In genomic region chr14:32986791-32987545, GRCh38 we compare ENCODE assay signal across 11 cellular contexts. TPM values are rescaled to one million over a fixed set of nuclear protein-coding genes. Genes with fewer than 3 reads are reported as not detected.
DNase-seq lines count a peak whose midpoint lies in the region; ATAC-seq and TF ChIP-seq lines count a peak whose summit lies in the region.
"Had no signal": no experiment of that assay in that cellular context is flagged by ENCODE, and none has a peak within 500 bp of the region (broad histone marks: within the 10 kb centered on the region; RNA-seq: fewer than 3 reads in every experiment).

No MANE protein-coding gene starts in this region.

- H3K27ac ChIP-seq in substantia nigra (ENCODE audit: low read depth, low read length, poor library complexity, severe bottlenecking): peak overlapping the region; percentile 90
- no peak overlapping the region for H3K27ac ChIP-seq in aorta (ENCODE audit: low read depth in 1 of 2, low read length in 2 of 2)
- H3K27ac ChIP-seq: prostate gland had no signal

- intact Hi-C loops in aorta (cut with DNase I): no loop called here

- H3K9me3 ChIP-seq in aorta (ENCODE audit: control insufficient read depth, low read length): no peaks in the 10 kb centered on the region
- H3K9me3 ChIP-seq: prostate gland had no signal

- no peaks in the 10 kb centered on the region for H3K36me3 Mint-ChIP-seq in chondrocyte (ENCODE audit: low read depth)

- no peaks in the 10 kb centered on the region for H3K27me3 Mint-ChIP-seq in chondrocyte (ENCODE audit: low read depth)

- WGBS in aorta, 2 donors: 28 to 31% methylated on average over 7 of the region's 7 CpGs

- ATAC-seq in HG03521 (IDR thresholded peaks at IDR 0.05; ENCODE audit: unreplicated experiment) (no peak), aorta (ENCODE audit: low FRiP score) (no peak)
- ATAC-seq: activated T-helper 17 cell treated with anti-CD3 and anti-CD28 coated beads, Interleukin-2, amount 50 U/mL, for 72 hours had no signal

- no peaks in the 10 kb centered on the region for H3K36me3 ChIP-seq in aorta (ENCODE audit: control insufficient read depth in 1 of 2, insufficient read depth in 2 of 2, low read length in 1 of 2)
- H3K36me3 ChIP-seq: prostate gland had no signal

- H3K27me3 ChIP-seq in aorta (ENCODE audit: control insufficient read depth in 1 of 2, insufficient read depth in 2 of 2, low read length in 1 of 2): no peaks in the 10 kb centered on the region

- no peaks in the 10 kb centered on the region for H3K4me1 ChIP-seq in aorta (ENCODE audit: control insufficient read depth in 1 of 2, insufficient read depth in 2 of 2, low read length in 2 of 2)
- H3K4me1 ChIP-seq: prostate gland had no signal

- DNase-seq in LHCN-M2 (ENCODE audit: low read depth) (peak; percentile 71), chondrocyte (ENCODE audit: low spot score) (no peak), islet precursor cell (peak; percentile 56), substantia nigra (lab: John Stamatoyannopoulos, UW) (peak; percentile 8 to 88 (median 70)), NCI-H1105 treated with DMSO at 0.1 percent for 48 hours (lab: John Stamatoyannopoulos, UW) (no peak), LoVo (ENCODE audit: low spot score) (no peak), aorta (no peak)
- DNase-seq: effector CD8-positive, alpha-beta T cell had no signal

- H3K9me3 Mint-ChIP-seq in chondrocyte (ENCODE audit: low read depth): peaks cover 3% of the 10 kb centered on the region
- H3K9me3 Mint-ChIP-seq: activated T-helper 17 cell treated with anti-CD3 and anti-CD28 coated beads, Interleukin-2, amount 50 U/mL, for 72 hours had no signal

- no peak overlapping the region for H3K4me3 ChIP-seq in aorta (ENCODE audit: low read length in 2 of 2)
- H3K4me3 ChIP-seq: prostate gland had no signal

- H3K4me3 Mint-ChIP-seq in chondrocyte (ENCODE audit: unreplicated experiment): peak overlapping the region; percentile 47
- H3K4me3 Mint-ChIP-seq: activated T-helper 17 cell treated with anti-CD3 and anti-CD28 coated beads, Interleukin-2, amount 50 U/mL, for 72 hours had no signal

- TF ChIP-seq CTCF in chondrocyte (IDR thresholded peaks at IDR 0.05): no peak

- peaks cover 27% of the 10 kb centered on the region for H3K4me1 Mint-ChIP-seq in chondrocyte (ENCODE audit: low read depth)
- H3K4me1 Mint-ChIP-seq: activated T-helper 17 cell treated with anti-CD3 and anti-CD28 coated beads, Interleukin-2, amount 50 U/mL, for 72 hours had no signal

- H3K27ac Mint-ChIP-seq in chondrocyte (ENCODE audit: unreplicated experiment): peak overlapping the region; percentile 89
- H3K27ac Mint-ChIP-seq: activated T-helper 17 cell treated with anti-CD3 and anti-CD28 coated beads, Interleukin-2, amount 50 U/mL, for 72 hours had no signal

RNA-seq across cellular contexts. Expression of gene NPAS3, which starts 48.3 kb away (rescaled TPM):
- total RNA-seq in LHCN-M2 (2014; rRNA removed) (not detected in 2 replicates), chondrocyte (1.6 to 5.7 TPM (median 2.6 TPM) in 3 replicates), aorta (1 to 10 TPM in 1 of 2 donors, under 1 TPM in 1; 0.71 to 4.3 TPM)
- 0.12 TPM for polyA plus RNA-seq in LHCN-M2 (2012)
- polyA plus RNA-seq in aorta: under 1 TPM; 0.13 to 0.28 TPM
- total RNA-seq: activated T-helper 17 cell treated with anti-CD3 and anti-CD28 coated beads, Interleukin-2, amount 50 U/mL, for 72 hours had no signal

Comparison
In these comparisons a context has a peak if more than half of its experiments do, and no peak if none do; other contexts are left out.
1. DNase-seq: peak in LHCN-M2 (single experiment), islet precursor cell (single experiment) and substantia nigra (49 of 49); none in chondrocyte (single experiment), NCI-H1105 treated with DMSO at 0.1 percent for 48 hours (single experiment), LoVo (single experiment) and aorta (0 of 2).